ENCODE assay signal across 13 cellular contexts in genomic region chr15:81575436-81576123, GRCh38.
DNase-seq lines count a peak whose midpoint lies in the region; ATAC-seq and TF ChIP-seq lines count a peak whose summit lies in the region.
"Had no signal": no experiment of that assay in that cellular context is flagged by ENCODE, and none has a peak within 500 bp of the region (broad histone marks: within the 10 kb centered on the region; RNA-seq: fewer than 3 reads in every experiment).

No MANE protein-coding gene starts in this region.

- DNase-seq in DMS79 (lab: John Stamatoyannopoulos, UW) (peak; percentile 10), NCI-H2029 treated with DMSO at 0.1 percent for 48 hours (lab: John Stamatoyannopoulos, UW) (peak; percentile 89), right lobe of liver (peak; percentile 29 to 80 (median 66)), PC-9 (no peak)
- DNase-seq in stimulated activated CD4-positive, alpha-beta T cell treated with anti-CD3 and anti-CD28 coated beads, Interleukin-1b, Interleukin-23, amount 100 ng/mL, for 48 hours: no peak
- DNase-seq in stimulated activated CD4-positive, alpha-beta T cell treated with anti-CD3 and anti-CD28 coated beads, Interleukin-4, amount 100 ng/mL, for 24 hours: no peak
- DNase-seq: C1 segment of cervical spinal cord; effector memory CD8-positive, alpha-beta T cell; left ventricle myocardium superior; NCI-H2081 treated with DMSO at 0.1 percent for 48 hours had no signal

- TF ChIP-seq CTCF in VCaP (conservative IDR thresholded peaks at IDR 0.05) (no peak), right lobe of liver (IDR thresholded peaks at IDR 0.05) (no peak), PC-9 (conservative IDR thresholded peaks at IDR 0.05) (no peak)

- H3K4me1 ChIP-seq in right lobe of liver (peaks cover 0 to 12% (median 0%) of the 10 kb centered on the region in 4 donors), PC-9 (replicated peaks; ENCODE audit: insufficient read depth) (no peaks in the 10 kb centered on the region)
- H3K4me1 ChIP-seq: pancreas had no signal

- WGBS in right lobe of liver (ENCODE audit: insufficient coverage, low coverage, low lambda C conversion rate, missing lambda C conversion rate): 26% methylated on average over 7 of the region's 7 CpGs

- no peak for TF ChIP-seq POLR2A in right lobe of liver (IDR thresholded peaks at IDR 0.05)

- CTCF ChIA-PET in PC-9 (lab: Charles Lee): no interaction called here

- no peaks in the 10 kb centered on the region for H3F3A ChIP-seq in PC-9 (ENCODE audit: insufficient read depth, low read depth)

- POLR2A ChIA-PET in PC-9 (lab: Charles Lee; ENCODE audit: unreplicated experiment): no interaction called here

- H4K20me1 ChIP-seq in PC-9 (ENCODE audit: insufficient read depth): no peaks in the 10 kb centered on the region

- H3K27me3 ChIP-seq in right lobe of liver (no peaks in the 10 kb centered on the region), PC-9 (ENCODE audit: insufficient read depth, low read depth) (no peaks in the 10 kb centered on the region)
- H3K27me3 ChIP-seq: pancreas had no signal

- H3K9me3 ChIP-seq in right lobe of liver: no peaks in the 10 kb centered on the region
- no peaks in the 10 kb centered on the region for H3K9me3 ChIP-seq in PC-9 (ENCODE audit: insufficient read depth, low read depth)
- H3K9me3 ChIP-seq: pancreas had no signal

- H3K36me3 ChIP-seq in right lobe of liver (no peaks in the 10 kb centered on the region), PC-9 (ENCODE audit: low read depth) (no peaks in the 10 kb centered on the region)
- H3K36me3 ChIP-seq: pancreas had no signal

- intact Hi-C loops in right lobe of liver (cut with DNase I): no loop called here
- intact Hi-C loops in PC-9 (cut with micrococcal nuclease; ENCODE audit: unreplicated experiment): no loop called here

- H3K4me2 ChIP-seq in PC-9: no peak overlapping the region

- BruUV-seq in PC-9 (replicated peaks; lab: Mats Ljungman, UMichigan): no TSS peak

- H3K4me3 ChIP-seq in right lobe of liver: no peak overlapping the region
- H3K4me3 ChIP-seq in PC-9: no peak overlapping the region
- H3K4me3 ChIP-seq: pancreas had no signal

- H2AFZ ChIP-seq in PC-9: no peak overlapping the region

- H3K79me2 ChIP-seq in PC-9 (ENCODE audit: low read depth): no peaks in the 10 kb centered on the region

- ATAC-seq in right lobe of liver (peak; percentile 64 to 83 (median 76)), HG03432 (IDR thresholded peaks at IDR 0.05; ENCODE audit: unreplicated experiment) (no peak)
- ATAC-seq: effector memory CD8-positive, alpha-beta T cell; left ventricle myocardium superior; pancreas had no signal

- peak overlapping the region; percentile 39 for H3K27ac ChIP-seq in VCaP
- no peak overlapping the region for H3K27ac ChIP-seq in right lobe of liver
- no peak overlapping the region for H3K27ac ChIP-seq in PC-9
- H3K27ac ChIP-seq: pancreas had no signal

- no peaks in the 10 kb centered on the region for H3K9me2 ChIP-seq in PC-9 (ENCODE audit: insufficient read depth)

Comparison
In these comparisons a context has a peak if more than half of its experiments do, and no peak if none do; other contexts are left out.
1. DNase-seq: peak in DMS79 (single experiment), NCI-H2029 treated with DMSO at 0.1 percent for 48 hours (single experiment) and right lobe of liver (3 of 3); none in stimulated activated CD4-positive, alpha-beta T cell treated with anti-CD3 and anti-CD28 coated beads, Interleukin-1b, Interleukin-23, amount 100 ng/mL, for 48 hours (single experiment), PC-9 (0 of 2) and stimulated activated CD4-positive, alpha-beta T cell treated with anti-CD3 and anti-CD28 coated beads, Interleukin-4, amount 100 ng/mL, for 24 hours (single experiment).